In the genomic region with DNA sequence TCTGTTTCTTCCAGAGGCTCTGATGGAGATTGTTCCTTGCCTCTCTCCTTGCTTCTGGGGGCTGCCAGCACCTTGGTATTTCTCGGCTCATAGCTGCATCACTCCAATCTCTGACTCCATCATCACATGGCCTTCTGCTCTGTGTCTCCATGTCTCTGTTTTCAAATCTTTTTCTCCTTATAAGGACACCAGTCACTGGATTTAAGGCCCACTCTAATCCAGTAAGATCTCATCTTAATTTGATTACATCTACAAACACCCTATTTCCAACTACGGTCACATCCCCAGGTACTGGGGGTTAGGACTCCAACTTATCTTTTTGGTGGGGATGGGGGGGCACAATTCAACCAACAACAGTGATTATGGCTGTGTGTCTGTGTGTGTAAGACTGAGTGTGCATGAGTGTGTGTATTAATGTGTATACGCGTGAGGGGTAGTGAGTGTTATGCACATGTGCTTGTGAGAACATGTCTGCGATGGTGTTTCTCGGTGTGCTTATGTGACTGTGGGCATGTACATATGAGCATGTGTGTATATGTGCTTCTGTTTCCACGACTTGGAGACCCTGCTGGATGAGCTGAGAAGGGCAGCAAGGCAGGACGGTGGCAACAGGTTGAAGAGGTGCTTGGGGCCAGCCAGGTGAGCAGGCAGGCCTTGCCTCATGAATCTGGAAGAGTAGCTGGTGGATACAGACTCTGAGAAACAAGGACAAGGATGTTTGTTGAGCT, we compare ENCODE assay signal across 19 cellular contexts.
DNase-seq lines count a peak whose midpoint lies in the region; ATAC-seq, FAIRE-seq and TF ChIP-seq lines count a peak whose summit lies in the region.
"Had no signal": no experiment of that assay in that cellular context is flagged by ENCODE, and none has a peak within 500 bp of the region (broad histone marks: within the 10 kb centered on the region; RNA-seq: fewer than 3 reads in every experiment).

No MANE protein-coding gene starts in this region.

- no peak overlapping the region for H2AFZ ChIP-seq in HepG2 (ENCODE audit: low read length)

- H3K9me3 ChIP-seq in HepG2 (ENCODE audit: low read length) (no peaks in the 10 kb centered on the region), right lobe of liver (no peaks in the 10 kb centered on the region)
- H3K9me3 ChIP-seq: transverse colon had no signal

- H3K4me1 Mint-ChIP-seq in brain (peaks cover 60% of the 10 kb centered on the region), osteocyte (ENCODE audit: unreplicated experiment) (peaks cover 6% of the 10 kb centered on the region)

- FAIRE-seq in HepG2 (lab: Jason Lieb, UNC): no peak

- no peak for TF ChIP-seq RAD21 in HepG2 (CRISPR knock-in tag; IDR thresholded peaks at IDR 0.05)

- no peaks in the 10 kb centered on the region for H3K79me2 ChIP-seq in HepG2 (ENCODE audit: insufficient read depth, low read length)

- no TSS peak for BruUV-seq in HepG2 (replicated peaks; lab: Mats Ljungman, UMichigan)

- H3K9me3 Mint-ChIP-seq in brain (peaks cover 0 to 10% (median 8%) of the 10 kb centered on the region in 5 experiments), osteocyte (ENCODE audit: unreplicated experiment) (no peaks in the 10 kb centered on the region)
- H3K9me3 Mint-ChIP-seq: activated B cell treated with CpG ODN at 0.5 μM for 24 hours; activated CD8-positive, alpha-beta T cell treated with anti-CD3 and anti-CD28 coated beads for 36 hours; activated T-cell treated with anti-CD3 and anti-CD28 coated beads, Interleukin-2, amount 50 U/mL, for 72 hours; T-helper 1 cell treated with Interleukin-12 subunit alpha and Interleukin-12 subunit beta and Interleukin-4 antibody, amounts not matched to agents 30 μg/mL and 1 μg/mL, for 36 hours had no signal

- CTCF ChIA-PET in HepG2 (lab: Yijun Ruan, JAX; ENCODE audit: low intra/inter-chr PET ratio, low total read pairs): no interaction called here

- 49% methylated on average over 8 of the region's 8 CpGs for WGBS in HepG2 (ENCODE audit: low lambda C conversion rate)
- 85% methylated on average over 7 of the region's 8 CpGs for WGBS in right lobe of liver (ENCODE audit: insufficient coverage, low coverage, low lambda C conversion rate, missing lambda C conversion rate)

- H3K4me1 ChIP-seq in HepG2 (ENCODE audit: insufficient read depth, low read length) (peaks cover 84% of the 10 kb centered on the region), right lobe of liver (peaks cover 0 to 9% (median 4%) of the 10 kb centered on the region in 4 donors)

- no peak overlapping the region for H3K4me2 ChIP-seq in HepG2 (ENCODE audit: low read depth, low read length)

- peaks cover 2 to 5% of the 10 kb centered on the region in 2 experiments; a peak in 3 of 5 replicates for H3K27me3 ChIP-seq in HepG2 (ENCODE audit: control insufficient read depth in 1 of 2, insufficient read depth in 2 of 2, low read length in 2 of 2)
- H3K27me3 ChIP-seq in right lobe of liver: no peaks in the 10 kb centered on the region

- TF ChIP-seq POLR2A in HepG2 (IDR thresholded peaks at IDR 0.05; ENCODE audit: insufficient read depth in 1 of 2, low read depth in 2 of 2, low read length in 2 of 2): no peak
- TF ChIP-seq POLR2A in right lobe of liver (IDR thresholded peaks at IDR 0.05): no peak

- no peak for TF ChIP-seq CTCF in HepG2 (CRISPR knock-in tag; IDR thresholded peaks at IDR 0.05)
- TF ChIP-seq CTCF in right lobe of liver (IDR thresholded peaks at IDR 0.05): no peak
- TF ChIP-seq CTCF in brain (conservative IDR thresholded peaks at IDR 0.05): no peak
- TF ChIP-seq CTCF in osteocyte (IDR thresholded peaks at IDR 0.05): no peak

- DNase-seq in HepG2 (ENCODE audit: low spot score): no peak
- DNase-seq in right lobe of liver: no peak
- no peak for DNase-seq in osteocyte (ENCODE audit: extremely low spot score, unreplicated experiment)
- no peak for DNase-seq in NCI-H526 (lab: John Stamatoyannopoulos, UW)
- no peak for DNase-seq in H4 (ENCODE audit: low spot score)
- DNase-seq in DMS53 (lab: John Stamatoyannopoulos, UW): no peak
- DNase-seq: activated B cell treated with CpG ODN at 0.5 μM for 24 hours; activated CD8-positive, alpha-beta T cell treated with anti-CD3 and anti-CD28 coated beads for 36 hours; activated T-cell treated with anti-CD3 and anti-CD28 coated beads, Interleukin-2, amount 50 U/mL, for 72 hours; central memory CD4-positive, alpha-beta T cell; islet precursor cell; NCI-H1048; NCI-H2029 treated with DMSO at 0.1 percent for 48 hours; stimulated activated naive B cell treated with anti-CD40 and anti-IgM and Interleukin-4, amounts not matched to agents 10 μg/mL and 1 μg/mL and 100 μg/mL, for 72 hours had no signal

- H3K4me3 Mint-ChIP-seq in brain (no peak overlapping the region), osteocyte (ENCODE audit: unreplicated experiment) (no peak overlapping the region)
- H3K4me3 Mint-ChIP-seq: activated B cell treated with CpG ODN at 0.5 μM for 24 hours; activated CD8-positive, alpha-beta T cell treated with anti-CD3 and anti-CD28 coated beads for 36 hours; activated T-cell treated with anti-CD3 and anti-CD28 coated beads, Interleukin-2, amount 50 U/mL, for 72 hours; stimulated activated naive B cell treated with anti-CD40 and anti-IgM and Interleukin-4, amounts not matched to agents 10 μg/mL and 1 μg/mL and 100 μg/mL, for 72 hours; T-helper 1 cell treated with Interleukin-12 subunit alpha and Interleukin-12 subunit beta and Interleukin-4 antibody, amounts not matched to agents 30 μg/mL and 1 μg/mL, for 36 hours had no signal

- ATAC-seq in HepG2: 0 out of 3 replicates have a peak, but pooled peaks have one; percentile 6
- ATAC-seq in right lobe of liver: no peak
- ATAC-seq in GM21367 (IDR thresholded peaks at IDR 0.05; ENCODE audit: unreplicated experiment): no peak
- ATAC-seq: activated CD8-positive, alpha-beta T cell treated with anti-CD3 and anti-CD28 coated beads for 36 hours; activated T-cell treated with anti-CD3 and anti-CD28 coated beads, Interleukin-2, amount 50 U/mL, for 72 hours; Right ventricle myocardium inferior; stimulated activated naive B cell treated with anti-CD40 and anti-IgM and Interleukin-4, amounts not matched to agents 10 μg/mL and 1 μg/mL and 100 μg/mL, for 72 hours had no signal

- H3K9ac ChIP-seq in HepG2 (ENCODE audit: insufficient read depth, low read depth, low read length): no peak overlapping the region

- no peaks in the 10 kb centered on the region for H4K20me1 ChIP-seq in HepG2 (ENCODE audit: insufficient read depth, low read length)

- H3K27ac ChIP-seq in HepG2 (ENCODE audit: extremely low read length, insufficient read depth, low read length) (no peak overlapping the region), right lobe of liver (no peak overlapping the region)

- peaks cover 12% of the 10 kb centered on the region for H3K36me3 Mint-ChIP-seq in brain
- no peaks in the 10 kb centered on the region for H3K36me3 Mint-ChIP-seq in osteocyte (ENCODE audit: unreplicated experiment)

- TF ChIP-seq EP300 in HepG2 (IDR thresholded peaks at IDR 0.05; ENCODE audit: low read depth in 2 of 2, low read length in 2 of 2): no peak
- no peak for TF ChIP-seq EP300 in HepG2 (CRISPR knock-in tag; IDR thresholded peaks at IDR 0.05; ENCODE audit: borderline replicate concordance)

- POLR2A ChIA-PET in HepG2 (lab: Yijun Ruan, JAX): no interaction called here

- H3K4me3 ChIP-seq in HepG2 (replicated peaks in 1 of 3; ENCODE audit: insufficient read depth in 1 of 3, low read depth in 2 of 3, low read length in 3 of 3) (no peak overlapping the region), right lobe of liver (no peak overlapping the region)
- H3K4me3 ChIP-seq: transverse colon had no signal

- H3K36me3 ChIP-seq in HepG2 (replicated peaks in 1 of 2; ENCODE audit: control insufficient read depth in 1 of 2, insufficient read depth in 2 of 2, low read length in 2 of 2) (no peaks in the 10 kb centered on the region), right lobe of liver (no peaks in the 10 kb centered on the region)
- H3K36me3 ChIP-seq: transverse colon had no signal

- H3K27me3 Mint-ChIP-seq in brain: peaks cover 7% of the 10 kb centered on the region
- peaks cover 5% of the 10 kb centered on the region for H3K27me3 Mint-ChIP-seq in osteocyte (ENCODE audit: unreplicated experiment)

- in situ Hi-C loops in HepG2 (cut with HindIII; ENCODE audit: extremely low pct_ligation_motif_present, low pct_unique_long_range_greater_than_20kb): no loop called here

- intact Hi-C loops in HepG2 (cut with micrococcal nuclease; ENCODE audit: unreplicated experiment): no loop called here
- intact Hi-C loops in right lobe of liver (cut with DNase I): no loop called here

- H3K27ac Mint-ChIP-seq in brain (peak overlapping the region in 4 of 5 experiments; percentile 25 to 72 (median 40)), osteocyte (ENCODE audit: unreplicated experiment) (peak overlapping the region; percentile 0)
- H3K27ac Mint-ChIP-seq: activated B cell treated with CpG ODN at 0.5 μM for 24 hours; activated CD8-positive, alpha-beta T cell treated with anti-CD3 and anti-CD28 coated beads for 36 hours; activated T-cell treated with anti-CD3 and anti-CD28 coated beads, Interleukin-2, amount 50 U/mL, for 72 hours; stimulated activated naive B cell treated with anti-CD40 and anti-IgM and Interleukin-4, amounts not matched to agents 10 μg/mL and 1 μg/mL and 100 μg/mL, for 72 hours; T-helper 1 cell treated with Interleukin-12 subunit alpha and Interleukin-12 subunit beta and Interleukin-4 antibody, amounts not matched to agents 30 μg/mL and 1 μg/mL, for 36 hours had no signal

TF ChIP-seq in HepG2, 621 proteins besides CTCF, POLR2A, EP300 and RAD21 (continues in another document):
- TF ChIP-seq ZNF136 (CRISPR knock-in tag; IDR thresholded peaks at IDR 0.05; ENCODE audit: low read depth) (no peak), CHCHD3 (CRISPR knock-in tag; IDR thresholded peaks at IDR 0.05) (no peak), SP4 (CRISPR knock-in tag; IDR thresholded peaks at IDR 0.05) (no peak), SATB2 (CRISPR knock-in tag; IDR thresholded peaks at IDR 0.05) (no peak), ZNF891 (CRISPR knock-in tag; IDR thresholded peaks at IDR 0.05) (no peak), ZNF17 (CRISPR knock-in tag; IDR thresholded peaks at IDR 0.05) (no peak), EHMT2 (IDR thresholded peaks at IDR 0.05; ENCODE audit: borderline replicate concordance, low read depth, low read length) (no peak), SIX1 (CRISPR knock-in tag; IDR thresholded peaks at IDR 0.05; ENCODE audit: borderline replicate concordance) (no peak)
- TF ChIP-seq, protein P1, sequence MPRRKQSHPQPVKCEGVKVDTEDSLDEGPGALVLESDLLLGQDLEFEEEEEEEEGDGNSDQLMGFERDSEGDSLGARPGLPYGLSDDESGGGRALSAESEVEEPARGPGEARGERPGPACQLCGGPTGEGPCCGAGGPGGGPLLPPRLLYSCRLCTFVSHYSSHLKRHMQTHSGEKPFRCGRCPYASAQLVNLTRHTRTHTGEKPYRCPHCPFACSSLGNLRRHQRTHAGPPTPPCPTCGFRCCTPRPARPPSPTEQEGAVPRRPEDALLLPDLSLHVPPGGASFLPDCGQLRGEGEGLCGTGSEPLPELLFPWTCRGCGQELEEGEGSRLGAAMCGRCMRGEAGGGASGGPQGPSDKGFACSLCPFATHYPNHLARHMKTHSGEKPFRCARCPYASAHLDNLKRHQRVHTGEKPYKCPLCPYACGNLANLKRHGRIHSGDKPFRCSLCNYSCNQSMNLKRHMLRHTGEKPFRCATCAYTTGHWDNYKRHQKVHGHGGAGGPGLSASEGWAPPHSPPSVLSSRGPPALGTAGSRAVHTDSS (CRISPR knock-in tag; conservative IDR thresholded peaks at IDR 0.05): no peak
